12 cellular contexts compared by ENCODE assay signal in the genomic region with DNA sequence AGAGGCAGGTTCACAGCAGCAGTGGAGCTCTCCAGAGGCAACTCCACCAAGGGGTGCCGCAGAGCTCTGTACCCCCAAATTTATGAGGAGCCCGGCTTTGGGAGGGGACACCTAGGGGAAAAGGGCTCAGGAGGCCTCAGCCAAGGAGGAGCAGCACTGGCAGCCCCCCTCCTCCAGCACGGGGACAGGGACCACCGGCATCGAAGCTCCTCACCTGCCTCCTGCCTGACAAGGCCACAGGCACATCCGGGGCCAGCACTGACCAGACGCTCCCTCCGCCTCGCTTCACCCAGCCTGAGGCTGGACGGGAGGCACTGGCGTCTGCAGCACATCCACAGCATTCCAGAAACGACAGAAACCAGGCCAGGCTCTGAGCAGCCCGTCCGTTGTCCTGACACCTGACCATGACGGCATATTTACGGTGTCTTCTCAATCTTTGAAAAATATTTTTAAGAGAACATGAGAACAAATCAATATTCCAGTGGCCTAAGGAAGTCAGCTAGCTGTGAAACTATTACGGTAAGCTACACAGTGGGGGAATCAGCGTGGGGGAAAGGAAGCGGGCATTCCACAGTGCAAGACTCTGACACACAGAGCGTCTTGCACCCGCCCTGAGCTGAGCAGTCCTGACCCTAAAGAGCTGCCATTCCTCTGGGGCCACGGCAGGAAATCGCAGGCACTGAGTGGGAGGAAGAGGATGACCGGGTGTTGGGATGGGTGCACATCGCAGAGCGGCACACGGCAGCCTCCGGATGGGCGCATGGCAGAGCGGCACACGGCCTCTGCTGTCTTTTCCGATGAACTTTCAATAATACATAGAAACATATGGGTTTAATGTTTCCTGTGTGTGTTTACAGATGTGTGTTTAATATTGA. TPM values are rescaled to one million over a fixed set of nuclear protein-coding genes. Genes with fewer than 3 reads are reported as not detected.
DNase-seq lines count a peak whose midpoint lies in the region; ATAC-seq and TF ChIP-seq lines count a peak whose summit lies in the region.
"Had no signal": no experiment of that assay in that cellular context is flagged by ENCODE, and none has a peak within 500 bp of the region (broad histone marks: within the 10 kb centered on the region; RNA-seq: fewer than 3 reads in every experiment).

No MANE protein-coding gene starts in this region.

- peak overlapping the region; percentile 24 for H3K27ac Mint-ChIP-seq in activated B cell treated with CpG ODN at 0.5 μM for 24 hours

- H3K9me3 ChIP-seq in right cardiac atrium (ENCODE audit: control insufficient read depth, low read length) (no peaks in the 10 kb centered on the region), psoas muscle (no peaks in the 10 kb centered on the region)

- H3K27me3 ChIP-seq in right cardiac atrium (ENCODE audit: control insufficient read depth, insufficient read depth) (no peaks in the 10 kb centered on the region), psoas muscle (ENCODE audit: insufficient read depth in 3 of 3, low read length in 2 of 3) (no peaks in the 10 kb centered on the region)

- POLR2A ChIA-PET in activated B cell treated with CpG ODN at 0.5 μM for 24 hours (lab: Charles Lee): no interaction called here

- ATAC-seq in activated B cell treated with CpG ODN at 0.5 μM for 24 hours (ENCODE audit: low read depth): no peak
- ATAC-seq in right cardiac atrium: no peak
- no peak for ATAC-seq in psoas muscle

- H3K4me3 ChIP-seq in right cardiac atrium (ENCODE audit: low read length): no peak overlapping the region
- no peak overlapping the region for H3K4me3 ChIP-seq in psoas muscle

- intact Hi-C loops in activated B cell treated with CpG ODN at 0.5 μM for 24 hours (cut with micrococcal nuclease): no loop called here
- intact Hi-C loops in right cardiac atrium (cut with DNase I): no loop called here
- intact Hi-C loops in psoas muscle (cut with DNase I): loop anchor here in 1 of 2 donors (2.0 kb wide), 1 partner anchor 19 kb away; no protein-coding TSS in a partner anchor

- H3K27me3 Mint-ChIP-seq in activated B cell treated with CpG ODN at 0.5 μM for 24 hours: no peaks in the 10 kb centered on the region

- no peak overlapping the region for H3K4me3 Mint-ChIP-seq in activated B cell treated with CpG ODN at 0.5 μM for 24 hours

- DNase-seq in EL (peak; percentile 32), activated B cell treated with CpG ODN at 0.5 μM for 24 hours (no peak), right cardiac atrium (peak in 2 of 3 donors; percentile 42 to 47), psoas muscle (peak; percentile 14 to 57), NCI-H345 treated with DMSO at 0.1 percent for 48 hours (lab: John Stamatoyannopoulos, UW; ENCODE audit: unreplicated experiment) (no peak), ureter (ENCODE audit: low spot score) (no peak), NCI-H2171 (lab: John Stamatoyannopoulos, UW) (no peak), cerebellar nuclear complex (lab: John Stamatoyannopoulos, UW) (no peak)
- DNase-seq: DMS153, KG1, NCI-H510A treated with DMSO at 0.1 percent for 48 hours had no signal

- CTCF ChIA-PET in activated B cell treated with CpG ODN at 0.5 μM for 24 hours (lab: Charles Lee): no interaction called here

- H3K9me3 Mint-ChIP-seq in activated B cell treated with CpG ODN at 0.5 μM for 24 hours: no peaks in the 10 kb centered on the region

- H3K36me3 ChIP-seq in psoas muscle (ENCODE audit: insufficient read depth in 1 of 2, low read depth in 1 of 2): no peaks in the 10 kb centered on the region

- peaks cover 30% of the 10 kb centered on the region for H3K4me1 Mint-ChIP-seq in activated B cell treated with CpG ODN at 0.5 μM for 24 hours

- 83% methylated on average over 32 of the region's 32 CpGs for WGBS in right cardiac atrium
- 71 to 76% (median 74%) methylated on average over 32 of the region's 32 CpGs for WGBS in psoas muscle, 3 donors

- TF ChIP-seq CTCF in activated B cell treated with CpG ODN at 0.5 μM for 24 hours (IDR thresholded peaks at IDR 0.05) (no peak), psoas muscle (IDR thresholded peaks at IDR 0.05) (no peak)

- H3K36me3 Mint-ChIP-seq in activated B cell treated with CpG ODN at 0.5 μM for 24 hours (ENCODE audit: low read depth): peaks cover 18% of the 10 kb centered on the region

- no peak overlapping the region for H3K27ac ChIP-seq in right cardiac atrium (ENCODE audit: low read length)
- peak overlapping the region; percentile 50 for H3K27ac ChIP-seq in psoas muscle
- H3K27ac ChIP-seq: epithelial cell of prostate had no signal

- H3K4me1 ChIP-seq in right cardiac atrium (ENCODE audit: control insufficient read depth, insufficient read depth, low read length) (peaks cover 4% of the 10 kb centered on the region), psoas muscle (peaks cover 62% of the 10 kb centered on the region)

RNA-seq across cellular contexts. Expression of a gene that starts 26.8 kb away (rescaled TPM):
- 17.5 and 20.4 TPM in 2 replicates for total RNA-seq in activated B cell treated with CpG ODN at 0.5 μM for 24 hours
- total RNA-seq in right cardiac atrium: 10 to 100 TPM in 3 of 4 donors, 1 to 10 TPM in 1; 9.4 to 15.5 (median 11.8) TPM
- polyA plus RNA-seq in right cardiac atrium: 7.4 TPM
- total RNA-seq in psoas muscle: 10 to 100 TPM in 3 of 4 donors, 1 to 10 TPM in 1; 9.2 to 20.2 (median 14.5) TPM
- 10 to 100 TPM in 1 of 3 donors, 1 to 10 TPM in 2; 4.8 to 24.4 (median 5.2) TPM for polyA plus RNA-seq in psoas muscle
- total RNA-seq in ureter: 22.4 TPM

Comparison
In these comparisons a context has a peak if more than half of its experiments do, and no peak if none do; other contexts are left out.
1. DNase-seq: peak in EL (single experiment), right cardiac atrium (2 of 3) and psoas muscle (2 of 2); none in activated B cell treated with CpG ODN at 0.5 μM for 24 hours (single experiment), NCI-H345 treated with DMSO at 0.1 percent for 48 hours (single experiment), ureter (single experiment), NCI-H2171 (single experiment) and cerebellar nuclear complex (0 of 2).